In genomic region chr5:56964173-56964572, GRCh38 we compare ENCODE assay signal across 18 cellular contexts. TPM values are rescaled to one million over a fixed set of nuclear protein-coding genes. Genes with fewer than 3 reads are reported as not detected.
DNase-seq lines count a peak whose midpoint lies in the region; ATAC-seq, FAIRE-seq and TF ChIP-seq lines count a peak whose summit lies in the region.
"Had no signal": no experiment of that assay in that cellular context is flagged by ENCODE, and none has a peak within 500 bp of the region (broad histone marks: within the 10 kb centered on the region; RNA-seq: fewer than 3 reads in every experiment).

No MANE protein-coding gene starts in this region.

- H3K36me3 ChIP-seq in left lung: no peaks in the 10 kb centered on the region
- H3K36me3 ChIP-seq in small intestine (ENCODE audit: control insufficient read depth in 2 of 2, insufficient read depth in 2 of 2, low read length in 2 of 2): no peaks in the 10 kb centered on the region
- H3K36me3 ChIP-seq: BLaER1 had no signal

- H3K27me3 ChIP-seq in left lung: peaks cover 4 to 8% of the 10 kb centered on the region in 2 donors
- H3K27me3 ChIP-seq in small intestine (ENCODE audit: control insufficient read depth in 2 of 2, insufficient read depth in 2 of 2, low read length in 2 of 2): no peaks in the 10 kb centered on the region
- H3K27me3 ChIP-seq: BLaER1 had no signal

- 11 to 53% (median 36%) methylated on average over 2 of the region's 2 CpGs for WGBS in small intestine, 3 donors

- H3K4me1 ChIP-seq in left lung (no peaks in the 10 kb centered on the region), small intestine (ENCODE audit: control insufficient read depth in 2 of 2, insufficient read depth in 1 of 2, low read depth in 1 of 2, low read length in 1 of 2) (peaks cover 0 to 8% of the 10 kb centered on the region in 2 donors)
- H3K4me1 ChIP-seq: BLaER1 had no signal

- no peak for TF ChIP-seq CTCF in fibroblast of villous mesenchyme (IDR thresholded peaks at IDR 0.05; ENCODE audit: insufficient read depth, low read depth, low read length)
- no peak for TF ChIP-seq CTCF in left lung (IDR thresholded peaks at IDR 0.05)

- H3K4me3 ChIP-seq in fibroblast of villous mesenchyme (ENCODE audit: low read depth, low read length) (no peak overlapping the region), left lung (no peak overlapping the region), small intestine (ENCODE audit: low read depth in 1 of 2, low read length in 2 of 2) (no peak overlapping the region)
- H3K4me3 ChIP-seq: BLaER1, GM12878, GM23338, K562 had no signal

- CTCF ChIA-PET in HEK293T (lab: Yijun Ruan, JAX): interaction anchor here (0.6 kb wide), 1 partner anchor 68 kb away, joined by 5 read pairs; no protein-coding TSS in a partner anchor

- ATAC-seq in left lung: peak; percentile 41
- ATAC-seq in GM18858 (IDR thresholded peaks at IDR 0.05; ENCODE audit: unreplicated experiment): no peak
- no peak for ATAC-seq in HG03095 (IDR thresholded peaks at IDR 0.05; ENCODE audit: unreplicated experiment)
- ATAC-seq: GM12878, GM23338, K562 had no signal

- no peak overlapping the region for H3K27ac ChIP-seq in left lung
- H3K27ac ChIP-seq in small intestine (ENCODE audit: low read depth in 1 of 2, low read length in 1 of 2): peak overlapping the region in 1 of 2 donors; percentile 34
- H3K27ac ChIP-seq: BLaER1, HL-60 had no signal

- FAIRE-seq in small intestine (lab: Jason Lieb, UNC): peak; percentile 61
- FAIRE-seq: GM12878, GM18507, K562 had no signal

- DNase-seq in HEK293T (ENCODE audit: extremely low spot score): no peak
- DNase-seq in fibroblast of villous mesenchyme (ENCODE audit: low read depth): peak; percentile 35
- no peak for DNase-seq in left lung
- DNase-seq in small intestine: peak; percentile 75
- DNase-seq in midbrain (lab: John Stamatoyannopoulos, UW): no peak
- DNase-seq in NCI-H187 treated with DMSO at 0.1 percent for 48 hours (lab: John Stamatoyannopoulos, UW): no peak
- DNase-seq: Caco-2; CD8-positive, alpha-beta memory T cell; DMS53; H7 had no signal

- no peaks in the 10 kb centered on the region for H3K9me3 ChIP-seq in left lung
- no peaks in the 10 kb centered on the region for H3K9me3 ChIP-seq in small intestine (ENCODE audit: control insufficient read depth, low read depth)
- H3K9me3 ChIP-seq: BLaER1, Caco-2 had no signal

- intact Hi-C loops in left lung (cut with DNase I): no loop called here

- POLR2A ChIA-PET in HEK293T (lab: Yijun Ruan, JAX): interaction anchor here (1.0 to 1.4 kb wide), 2 partner anchors 14 to 55 kb away, joined by 4 read pairs; partner anchors contain the start of gene SETD9

TF ChIP-seq in HEK293T, 16 proteins besides CTCF, POLR2A, EP300 and RAD21:
- no peak for TF ChIP-seq NFRKB (IDR thresholded peaks at IDR 0.05)
- TF ChIP-seq ZNF384 (IDR thresholded peaks at IDR 0.05): peak; percentile 63; the same call in 1 of the 2 replicates
- TF ChIP-seq, protein P1, sequence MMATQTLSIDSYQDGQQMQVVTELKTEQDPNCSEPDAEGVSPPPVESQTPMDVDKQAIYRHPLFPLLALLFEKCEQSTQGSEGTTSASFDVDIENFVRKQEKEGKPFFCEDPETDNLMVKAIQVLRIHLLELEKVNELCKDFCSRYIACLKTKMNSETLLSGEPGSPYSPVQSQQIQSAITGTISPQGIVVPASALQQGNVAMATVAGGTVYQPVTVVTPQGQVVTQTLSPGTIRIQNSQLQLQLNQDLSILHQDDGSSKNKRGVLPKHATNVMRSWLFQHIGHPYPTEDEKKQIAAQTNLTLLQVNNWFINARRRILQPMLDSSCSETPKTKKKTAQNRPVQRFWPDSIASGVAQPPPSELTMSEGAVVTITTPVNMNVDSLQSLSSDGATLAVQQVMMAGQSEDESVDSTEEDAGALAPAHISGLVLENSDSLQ (IDR thresholded peaks at IDR 0.05): no peak
- no peak for TF ChIP-seq LEF1 (IDR thresholded peaks at IDR 0.05; ENCODE audit: borderline replicate concordance)
- no peak for TF ChIP-seq SUZ12 (IDR thresholded peaks at IDR 0.05)
- TF ChIP-seq SP1 (IDR thresholded peaks at IDR 0.05): no peak
- no peak for TF ChIP-seq BHLHE40 (IDR thresholded peaks at IDR 0.05; ENCODE audit: borderline replicate concordance)
- TF ChIP-seq FOXA1 (IDR thresholded peaks at IDR 0.05): no peak

RNA-seq across cellular contexts. Expression of gene MIER3, which starts 12.2 kb away (rescaled TPM):
- total RNA-seq in fibroblast of villous mesenchyme (18.4 and 28.9 TPM in 2 replicates), left lung (10 to 100 TPM; 16.6 to 18.5 TPM)
- 10 to 100 TPM in 2 of 3 donors, 1 to 10 TPM in 1; 7.1 to 35.4 (median 26.2) TPM for polyA plus RNA-seq in small intestine

RNA-seq across cellular contexts. Expression of gene SETD9, which starts 54.8 kb away (rescaled TPM):
- 7.3 and 9.3 TPM in 2 replicates for total RNA-seq in fibroblast of villous mesenchyme
- 10 to 100 TPM in 1 of 2 donors, 1 to 10 TPM in 1; 5.2 to 11.3 TPM for total RNA-seq in left lung
- polyA plus RNA-seq in small intestine: 10 to 100 TPM; 10.1 to 29.2 (median 18.6) TPM

Comparison
In these comparisons a context has a peak if more than half of its experiments do, and no peak if none do; other contexts are left out.
1. DNase-seq: peak in fibroblast of villous mesenchyme (single experiment) and small intestine (single experiment); none in HEK293T (single experiment), left lung (0 of 2), midbrain (single experiment) and NCI-H187 treated with DMSO at 0.1 percent for 48 hours (single experiment).